Comparison of ENCODE assay signal across 31 cellular contexts in genomic region chr7:19020711-19021110, GRCh38.
DNase-seq lines count a peak whose midpoint lies in the region; ATAC-seq and TF ChIP-seq lines count a peak whose summit lies in the region.
"Had no signal": no experiment of that assay in that cellular context is flagged by ENCODE, and none has a peak within 500 bp of the region (broad histone marks: within the 10 kb centered on the region; RNA-seq: fewer than 3 reads in every experiment).

No MANE protein-coding gene starts in this region.

- no peak for TF ChIP-seq CTCF in AG10803 (conservative IDR thresholded peaks at IDR 0.05; ENCODE audit: low read length)
- no peak for TF ChIP-seq CTCF in IMR-90 (conservative IDR thresholded peaks at IDR 0.05; ENCODE audit: low read depth, low read length)
- no peak for TF ChIP-seq CTCF in WTC11 (IDR thresholded peaks at IDR 0.05)
- no peak for TF ChIP-seq CTCF in tibial artery (IDR thresholded peaks at IDR 0.05)

- no peak overlapping the region for H3K9ac ChIP-seq in IMR-90 (ENCODE audit: low read depth, low read length)
- H3K9ac ChIP-seq: BLaER1 treated with 17β-estradiol and CSF1 and Interleukin-3, amounts not matched to agents 10 nM and 100 nM had no signal

- no peak overlapping the region for H3K27ac Mint-ChIP-seq in WTC11
- H3K27ac Mint-ChIP-seq: activated CD4-positive, alpha-beta T cell treated with anti-CD3 and anti-CD28 coated beads, Interleukin-2, amount 10 ng/mL, durations not matched to agents 7 days and 5 days; stimulated activated effector memory CD8-positive, alpha-beta T cell treated with anti-CD3 and anti-CD28 coated beads, Interleukin-12 subunit alpha, Interleukin-12 subunit beta, amount 100 ng/mL, for 72 hours; T-helper 2 cell treated with Interferon-gamma antibody and Interleukin-4, amounts not matched to agents 5 μg/mL and 100 μg/mL, for 36 hours had no signal

- H4K8ac ChIP-seq in IMR-90 (ENCODE audit: low read depth in 2 of 2, low read length in 2 of 2) = no peak overlapping the region

- no peak overlapping the region for H4K91ac ChIP-seq in IMR-90 (ENCODE audit: insufficient read depth, low read depth, low read length)

- in situ Hi-C loops in IMR-90 (cut with MboI; ENCODE audit: low sequenced_read_pairs) = no loop called here

- H3K27me3 ChIP-seq in IMR-90 (ENCODE audit: control insufficient read depth, insufficient read depth, low read length) = no peaks in the 10 kb centered on the region
- no peaks in the 10 kb centered on the region for H3K27me3 ChIP-seq in tibial artery
- H3K27me3 ChIP-seq: adrenal gland; BLaER1 treated with 17β-estradiol and CSF1 and Interleukin-3, amounts not matched to agents 10 nM and 100 nM; cardiac muscle cell; heart right ventricle; spleen; suprapubic skin; uterus had no signal

- no peak overlapping the region for H2BK120ac ChIP-seq in IMR-90 (ENCODE audit: low read depth, low read length)

- no TSS peak for BruUV-seq in IMR-90 (replicated peaks; lab: Mats Ljungman, UMichigan)

- H3K4me1 ChIP-seq in IMR-90 (ENCODE audit: control insufficient read depth, insufficient read depth, low read length) (peaks cover 5% of the 10 kb centered on the region; the same call in 1 of the 2 replicates), tibial artery (peaks cover 0 to 8% (median 0%) of the 10 kb centered on the region in 4 donors)
- H3K4me1 ChIP-seq: adrenal gland, Caco-2, heart right ventricle, spleen, suprapubic skin, uterus had no signal

- ATAC-seq in IMR-90 (ENCODE audit: low read depth) (no peak), WTC11 (0 out of 2 replicates have a peak, but pooled peaks have one; percentile 32), sciatic nerve (no peak), HG03460 (IDR thresholded peaks at IDR 0.05; ENCODE audit: unreplicated experiment) (no peak), GM21717 (IDR thresholded peaks at IDR 0.05; ENCODE audit: unreplicated experiment) (no peak)
- ATAC-seq: heart right ventricle; left lobe of liver; stimulated activated effector memory CD8-positive, alpha-beta T cell treated with anti-CD3 and anti-CD28 coated beads, Interleukin-12 subunit alpha, Interleukin-12 subunit beta, amount 100 ng/mL, for 72 hours had no signal

- DNase-seq in AG10803 (ENCODE audit: low read depth) = peak; percentile 46
- DNase-seq in IMR-90 = peak; percentile 41
- no peak for DNase-seq in WTC11 (ENCODE audit: low spot score)
- peak; percentile 36 for DNase-seq in glomerular visceral epithelial cell (ENCODE audit: extremely low spot score)
- DNase-seq in tibial artery = no peak
- DNase-seq in sciatic nerve (ENCODE audit: low spot score) = no peak
- DNase-seq: activated CD4-positive, alpha-beta T cell treated with anti-CD3 and anti-CD28 coated beads, Interleukin-2, amount 10 ng/mL, durations not matched to agents 7 days and 5 days; activated naive CD4-positive, alpha-beta T cell; activated T-cell treated with anti-CD3 and anti-CD28 coated beads, Interleukin-2, amount 50 U/mL, for 48 hours; adrenal gland; Caco-2; DND-41; heart right ventricle; Karpas-422; mesendoderm; NCI-H1048; NCI-H187 treated with DMSO at 0.1 percent for 48 hours; occipital lobe; retina; spleen; stimulated activated CD4-positive, alpha-beta T cell treated with anti-CD3 and anti-CD28 coated beads, Interleukin-2, amount 100 ng/mL, for 48 hours; uterus had no signal

- H3K36me3 Mint-ChIP-seq in WTC11 = no peaks in the 10 kb centered on the region
- H3K36me3 Mint-ChIP-seq: stimulated activated effector memory CD8-positive, alpha-beta T cell treated with anti-CD3 and anti-CD28 coated beads, Interleukin-12 subunit alpha, Interleukin-12 subunit beta, amount 100 ng/mL, for 72 hours had no signal

- H3K4me2 ChIP-seq in IMR-90 (ENCODE audit: low read depth, low read length) = no peak overlapping the region
- H3K4me2 ChIP-seq: BLaER1 treated with 17β-estradiol and CSF1 and Interleukin-3, amounts not matched to agents 10 nM and 100 nM had no signal

- H3K27me3 Mint-ChIP-seq in WTC11 (ENCODE audit: low read depth) = no peaks in the 10 kb centered on the region
- H3K27me3 Mint-ChIP-seq: activated CD4-positive, alpha-beta T cell treated with anti-CD3 and anti-CD28 coated beads, Interleukin-2, amount 10 ng/mL, durations not matched to agents 7 days and 5 days had no signal

- CTCF ChIA-PET in IMR-90 (lab: Yijun Ruan, JAX) (no interaction called here), WTC11 (lab: Charles Lee) (no interaction called here)

- dilution Hi-C loops in IMR-90 (cut with HindIII; ENCODE audit: low sequenced_read_pairs, unreplicated experiment) = no loop called here

- no peak overlapping the region for H2BK5ac ChIP-seq in IMR-90 (ENCODE audit: low read depth, low read length, poor library complexity, severe bottlenecking)

- H3K4me1 Mint-ChIP-seq in WTC11 = peaks cover 5% of the 10 kb centered on the region
- H3K4me1 Mint-ChIP-seq: activated CD4-positive, alpha-beta T cell treated with anti-CD3 and anti-CD28 coated beads, Interleukin-2, amount 10 ng/mL, durations not matched to agents 7 days and 5 days; stimulated activated effector memory CD8-positive, alpha-beta T cell treated with anti-CD3 and anti-CD28 coated beads, Interleukin-12 subunit alpha, Interleukin-12 subunit beta, amount 100 ng/mL, for 72 hours had no signal

- TF ChIP-seq RAD21 in IMR-90 (IDR thresholded peaks at IDR 0.05; ENCODE audit: low read length) = no peak

- no peak overlapping the region for H3K4ac ChIP-seq in IMR-90 (ENCODE audit: low read depth, low read length)

- no peak overlapping the region for H3K4me3 Mint-ChIP-seq in WTC11
- H3K4me3 Mint-ChIP-seq: activated CD4-positive, alpha-beta T cell treated with anti-CD3 and anti-CD28 coated beads, Interleukin-2, amount 10 ng/mL, durations not matched to agents 7 days and 5 days; stimulated activated effector memory CD8-positive, alpha-beta T cell treated with anti-CD3 and anti-CD28 coated beads, Interleukin-12 subunit alpha, Interleukin-12 subunit beta, amount 100 ng/mL, for 72 hours; T-helper 2 cell treated with Interferon-gamma antibody and Interleukin-4, amounts not matched to agents 5 μg/mL and 100 μg/mL, for 36 hours had no signal

- H3K9me3 Mint-ChIP-seq in WTC11 = 0 out of 2 replicates have a peak, but pooled peaks cover 4% of the 10 kb centered on the region

- intact Hi-C loops in IMR-90 (cut with micrococcal nuclease) = no loop called here
- intact Hi-C loops in tibial artery (cut with DNase I; ENCODE audit: low total_unique reads) = no loop called here
- intact Hi-C loops in sciatic nerve (cut with DNase I) = no loop called here

- no peaks in the 10 kb centered on the region for H3K36me3 ChIP-seq in IMR-90 (ENCODE audit: control insufficient read depth, insufficient read depth, low read length)
- no peaks in the 10 kb centered on the region for H3K36me3 ChIP-seq in tibial artery
- H3K36me3 ChIP-seq: adrenal gland; BLaER1 treated with 17β-estradiol and CSF1 and Interleukin-3, amounts not matched to agents 10 nM and 100 nM; cardiac muscle cell; heart right ventricle; spleen; suprapubic skin; uterus had no signal

- H3K4me3 ChIP-seq in AG10803 (ENCODE audit: low read length) (no peak overlapping the region), IMR-90 (ENCODE audit: insufficient read depth, low read depth, low read length) (no peak overlapping the region), tibial artery (no peak overlapping the region)
- H3K4me3 ChIP-seq: adrenal gland; BLaER1 treated with 17β-estradiol and CSF1 and Interleukin-3, amounts not matched to agents 10 nM and 100 nM; cardiac muscle cell; heart right ventricle; spleen; suprapubic skin; uterus had no signal

- H3K23ac ChIP-seq in IMR-90 (ENCODE audit: low read depth, low read length) = no peak overlapping the region

- no peak for TF ChIP-seq POLR2A in IMR-90 (IDR thresholded peaks at IDR 0.05; ENCODE audit: low read depth, low read length)

- no peak overlapping the region for H4K5ac ChIP-seq in IMR-90 (ENCODE audit: low read depth, low read length)

- H3K14ac ChIP-seq in IMR-90 (replicated peaks; ENCODE audit: low read depth, low read length) = no peak overlapping the region

- H3K9me3 ChIP-seq in IMR-90 (ENCODE audit: control insufficient read depth, insufficient read depth, low read length) (peaks cover 2% of the 10 kb centered on the region; the same call in 1 of the 2 replicates), tibial artery (no peaks in the 10 kb centered on the region)
- H3K9me3 ChIP-seq: adrenal gland, Caco-2, uterus had no signal

- no peaks in the 10 kb centered on the region for H3K9me1 ChIP-seq in IMR-90 (ENCODE audit: insufficient read depth, low read length)

- no peak overlapping the region for H2BK15ac ChIP-seq in IMR-90 (ENCODE audit: low read depth, low read length)

- H2AK5ac ChIP-seq in IMR-90 (ENCODE audit: low read depth, low read length) = no peak overlapping the region

- H3K27ac ChIP-seq in IMR-90 (ENCODE audit: insufficient read depth, low read length) (no peak overlapping the region), tibial artery (no peak overlapping the region)
- H3K27ac ChIP-seq: adrenal gland; BLaER1 treated with 17β-estradiol and CSF1 and Interleukin-3, amounts not matched to agents 10 nM and 100 nM; cardiac muscle cell; heart right ventricle; spleen; suprapubic skin; uterus; VCaP had no signal

- POLR2A ChIA-PET in IMR-90 (lab: Charles Lee; ENCODE audit: unreplicated experiment) = no interaction called here
- POLR2A ChIA-PET in WTC11 (lab: Charles Lee) = no interaction called here

- H2AFZ ChIP-seq in IMR-90 (replicated peaks; ENCODE audit: low read length, poor library complexity) = no peak overlapping the region

- no CpG with 5 or more reads among the region's 2 CpGs for WGBS in IMR-90 (ENCODE audit: extremely low coverage in 2 of 2, insufficient read length in 1 of 2), 2 experiments

- no peak overlapping the region for H2AK9ac ChIP-seq in IMR-90 (replicated peaks; ENCODE audit: low read depth, low read length, poor library complexity)

- H2BK20ac ChIP-seq in IMR-90 (ENCODE audit: low read depth, low read length) = no peak overlapping the region

- no peak overlapping the region for H3K18ac ChIP-seq in IMR-90 (ENCODE audit: low read depth, low read length)

- H3K79me1 ChIP-seq in IMR-90 (ENCODE audit: low read depth in 1 of 2, low read length in 2 of 2) = no peaks in the 10 kb centered on the region

- no peaks in the 10 kb centered on the region for H4K20me1 ChIP-seq in IMR-90 (ENCODE audit: insufficient read depth, low read length)
- H4K20me1 ChIP-seq: BLaER1 treated with 17β-estradiol and CSF1 and Interleukin-3, amounts not matched to agents 10 nM and 100 nM had no signal

- H3K56ac ChIP-seq in IMR-90 (ENCODE audit: extremely low read depth, insufficient read depth, low read length) = no peak overlapping the region

TF ChIP-seq in IMR-90, 13 proteins besides CTCF, POLR2A, EP300 and RAD21 (continues in another document):
- TF ChIP-seq MXI1 (IDR thresholded peaks at IDR 0.05; ENCODE audit: borderline replicate concordance, low read depth, low read length) (no peak), BHLHE40 (IDR thresholded peaks at IDR 0.05; ENCODE audit: low read depth, low read length) (no peak), RFX5 (IDR thresholded peaks at IDR 0.05; ENCODE audit: low read depth, low read length) (no peak)

Comparison
In these comparisons a context has a peak if more than half of its experiments do, and no peak if none do; other contexts are left out.
1. DNase-seq: peak in AG10803 (single experiment), IMR-90 (single experiment) and glomerular visceral epithelial cell (single experiment); none in WTC11 (single experiment), tibial artery (0 of 2) and sciatic nerve (single experiment).